ENCODE assay signal across 1 cellular context in the genomic region with DNA sequence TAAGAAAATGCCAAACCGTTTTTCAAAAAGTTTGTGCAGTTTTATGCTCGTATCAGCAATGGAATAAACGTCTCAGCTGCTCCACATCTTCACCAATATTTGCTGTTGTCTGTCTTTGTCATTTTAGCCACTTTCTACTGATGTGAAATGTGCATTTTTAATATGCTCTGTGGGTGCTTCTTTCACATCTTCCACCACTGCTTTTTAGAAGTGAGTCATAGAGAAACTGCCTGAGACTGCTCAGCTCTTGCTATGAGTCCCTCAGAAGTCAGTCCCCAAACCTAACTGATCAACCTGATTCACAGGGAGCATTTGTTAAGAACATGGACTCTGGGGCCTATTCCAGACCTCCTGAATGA.
TF ChIP-seq lines count a peak whose summit lies in the region.

No MANE protein-coding gene starts in this region.

TF ChIP-seq in GM23338, 12 proteins besides CTCF, POLR2A, EP300 and RAD21 (continued from another document):
- no peak for TF ChIP-seq ZNF462 (CRISPR knock-in tag; IDR thresholded peaks at IDR 0.05)
- TF ChIP-seq EZH2 (IDR thresholded peaks at IDR 0.05; ENCODE audit: low read depth, unreplicated experiment) = no peak
- no peak for TF ChIP-seq ZNF114 (CRISPR knock-in tag; IDR thresholded peaks at IDR 0.05)
